ENCODE assay signal across 12 cellular contexts in the genomic region with DNA sequence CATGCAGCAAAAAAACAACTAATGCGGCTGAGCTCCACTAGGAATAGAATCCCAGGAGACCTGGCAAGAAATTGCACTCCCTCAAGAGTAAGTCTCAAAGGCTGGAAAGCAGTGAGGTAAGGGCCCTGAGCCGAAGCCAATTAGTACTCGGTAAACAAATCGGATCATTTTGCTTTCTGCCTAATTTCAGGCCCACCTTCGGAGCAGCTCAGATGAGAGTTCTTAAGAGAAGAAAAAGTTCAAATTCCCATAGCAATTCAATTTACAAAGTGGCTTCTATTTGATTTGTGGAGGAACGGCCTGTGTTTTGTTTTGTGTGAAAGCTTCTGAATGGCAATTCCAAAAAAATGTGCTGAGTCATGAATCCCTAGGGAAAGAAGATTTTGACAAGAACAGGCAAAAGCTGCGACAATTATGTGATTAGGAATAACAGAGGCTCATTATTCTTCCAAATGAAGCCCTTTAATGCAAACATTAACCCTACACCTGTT.
DNase-seq lines count a peak whose midpoint lies in the region; ATAC-seq, FAIRE-seq and TF ChIP-seq lines count a peak whose summit lies in the region.
"Had no signal": no experiment of that assay in that cellular context is flagged by ENCODE, and none has a peak within 500 bp of the region (broad histone marks: within the 10 kb centered on the region; RNA-seq: fewer than 3 reads in every experiment).

No MANE protein-coding gene starts in this region.

- H3K4me2 ChIP-seq in HepG2 (ENCODE audit: low read depth, low read length), result no peak overlapping the region

- no peak for FAIRE-seq in HepG2 (lab: Jason Lieb, UNC)

- ATAC-seq in HepG2 (no peak), right lobe of liver (no peak), HG02588 (IDR thresholded peaks at IDR 0.05; ENCODE audit: unreplicated experiment) (no peak)
- ATAC-seq: naive thymus-derived CD4-positive, alpha-beta T cell had no signal

- intact Hi-C loops in HepG2 (cut with micrococcal nuclease; ENCODE audit: unreplicated experiment), result no loop called here
- intact Hi-C loops in right lobe of liver (cut with DNase I), result no loop called here

- no peak overlapping the region for H3K4me3 ChIP-seq in HepG2 (replicated peaks in 1 of 3; ENCODE audit: insufficient read depth in 1 of 3, low read depth in 2 of 3, low read length in 3 of 3)
- no peak overlapping the region for H3K4me3 ChIP-seq in right lobe of liver

- H3K36me3 ChIP-seq in HepG2 (replicated peaks in 1 of 2; ENCODE audit: control insufficient read depth in 1 of 2, insufficient read depth in 2 of 2, low read length in 2 of 2) (no peaks in the 10 kb centered on the region), right lobe of liver (no peaks in the 10 kb centered on the region)

- no peaks in the 10 kb centered on the region for H4K20me1 ChIP-seq in HepG2 (ENCODE audit: insufficient read depth, low read length)

- no peak for TF ChIP-seq POLR2A in HepG2 (IDR thresholded peaks at IDR 0.05; ENCODE audit: insufficient read depth in 1 of 2, low read depth in 2 of 2, low read length in 2 of 2)
- no peak for TF ChIP-seq POLR2A in right lobe of liver (IDR thresholded peaks at IDR 0.05)

- POLR2A ChIA-PET in HepG2 (lab: Yijun Ruan, JAX), result no interaction called here

- H3K9ac ChIP-seq in HepG2 (ENCODE audit: insufficient read depth, low read depth, low read length), result no peak overlapping the region

- no TSS peak for BruUV-seq in HepG2 (replicated peaks; lab: Mats Ljungman, UMichigan)

- no peaks in the 10 kb centered on the region for H3K27me3 ChIP-seq in HepG2 (ENCODE audit: control insufficient read depth in 1 of 2, insufficient read depth in 2 of 2, low read length in 2 of 2)
- H3K27me3 ChIP-seq in right lobe of liver, result no peaks in the 10 kb centered on the region

- H3K27ac ChIP-seq in HepG2 (ENCODE audit: extremely low read length, insufficient read depth, low read length) (no peak overlapping the region), right lobe of liver (no peak overlapping the region)

- CTCF ChIA-PET in HepG2 (lab: Yijun Ruan, JAX; ENCODE audit: low intra/inter-chr PET ratio, low total read pairs), result no interaction called here

- TF ChIP-seq RAD21 in HepG2 (CRISPR knock-in tag; IDR thresholded peaks at IDR 0.05), result no peak

- H2AFZ ChIP-seq in HepG2 (ENCODE audit: low read length), result no peak overlapping the region

- TF ChIP-seq EP300 in HepG2 (IDR thresholded peaks at IDR 0.05; ENCODE audit: low read depth in 2 of 2, low read length in 2 of 2), result no peak
- no peak for TF ChIP-seq EP300 in HepG2 (CRISPR knock-in tag; IDR thresholded peaks at IDR 0.05; ENCODE audit: borderline replicate concordance)

- no peak for TF ChIP-seq CTCF in HepG2 (CRISPR knock-in tag; IDR thresholded peaks at IDR 0.05)
- no peak for TF ChIP-seq CTCF in right lobe of liver (IDR thresholded peaks at IDR 0.05)

- WGBS in HepG2 (ENCODE audit: low lambda C conversion rate), result 18% methylated on average over 7 of the region's 7 CpGs
- WGBS in right lobe of liver (ENCODE audit: insufficient coverage, low coverage, low lambda C conversion rate, missing lambda C conversion rate), result 57% methylated on average over 7 of the region's 7 CpGs

- H3K9me3 ChIP-seq in HepG2 (ENCODE audit: low read length), result peaks cover 17% of the 10 kb centered on the region; the same call in 1 of the 2 replicates
- no peaks in the 10 kb centered on the region for H3K9me3 ChIP-seq in right lobe of liver

- DNase-seq in HepG2 (ENCODE audit: low spot score) (no peak), right lobe of liver (no peak), astrocyte of the hippocampus (ENCODE audit: low read depth, low spot score) (peak; percentile 84), medulla oblongata (ENCODE audit: extremely low spot score) (peak; percentile 60), GF-D8 (lab: John Stamatoyannopoulos, UW) (no peak)
- DNase-seq in activated naive CD4-positive, alpha-beta T cell (lab: John Stamatoyannopoulos, UW), result no peak
- DNase-seq in activated CD4-positive, CD25-positive, alpha-beta regulatory T cell treated with anti-CD3 and anti-CD28 coated beads, Interleukin-2, amount 50 U/mL, for 72 hours, result no peak
- DNase-seq: activated naive CD8-positive, alpha-beta T cell treated with anti-CD3 and anti-CD28 coated beads for 36 hours; naive thymus-derived CD4-positive, alpha-beta T cell; NCI-H510A; stimulated activated naive CD4-positive, alpha-beta T cell had no signal

- no peaks in the 10 kb centered on the region for H3K4me1 ChIP-seq in HepG2 (ENCODE audit: insufficient read depth, low read length)
- no peaks in the 10 kb centered on the region for H3K4me1 ChIP-seq in right lobe of liver

- no peaks in the 10 kb centered on the region for H3K79me2 ChIP-seq in HepG2 (ENCODE audit: insufficient read depth, low read length)

- in situ Hi-C loops in HepG2 (cut with HindIII; ENCODE audit: extremely low pct_ligation_motif_present, low pct_unique_long_range_greater_than_20kb), result no loop called here

TF ChIP-seq in HepG2, 621 proteins besides CTCF, POLR2A, EP300 and RAD21:
- TF ChIP-seq NFE2L2 (IDR thresholded peaks at IDR 0.05; ENCODE audit: low read length) (peak; percentile 89), MAFF (IDR thresholded peaks at IDR 0.05; ENCODE audit: low read depth, low read length) (peak; percentile 94), RFXAP (CRISPR knock-in tag; IDR thresholded peaks at IDR 0.05; ENCODE audit: borderline replicate concordance) (no peak), MAFK (conservative IDR thresholded peaks at IDR 0.05 in 1 of 2, IDR thresholded peaks at IDR 0.05 in 1 of 2; ENCODE audit: low read length in 2 of 2) (peak; percentile 96 to 98), CCDC6 (CRISPR knock-in tag; IDR thresholded peaks at IDR 0.05) (no peak)

Comparison
In these comparisons a context has a peak if more than half of its experiments do, and no peak if none do; other contexts are left out.
1. DNase-seq: peak in astrocyte of the hippocampus (single experiment) and medulla oblongata (single experiment); none in HepG2 (single experiment), right lobe of liver (0 of 3), activated naive CD4-positive, alpha-beta T cell (0 of 4), activated CD4-positive, CD25-positive, alpha-beta regulatory T cell treated with anti-CD3 and anti-CD28 coated beads, Interleukin-2, amount 50 U/mL, for 72 hours (single experiment) and GF-D8 (single experiment).